9 cellular contexts compared by ENCODE assay signal in genomic region chr17:1390422-1391367, GRCh38. TPM values are rescaled to one million over a fixed set of nuclear protein-coding genes. Genes with fewer than 3 reads are reported as not detected.
DNase-seq lines count a peak whose midpoint lies in the region; ATAC-seq and TF ChIP-seq lines count a peak whose summit lies in the region.
"Had no signal": no experiment of that assay in that cellular context is flagged by ENCODE, and none has a peak within 500 bp of the region (broad histone marks: within the 10 kb centered on the region; RNA-seq: fewer than 3 reads in every experiment).

No MANE protein-coding gene starts in this region.

- no peak for ATAC-seq in activated naive CD8-positive, alpha-beta T cell treated with anti-CD3 and anti-CD28 coated beads, Interleukin-2, amount 50 U/mL, for 24 hours
- ATAC-seq in left lung (peak; percentile 52), HG03457 (IDR thresholded peaks at IDR 0.05; ENCODE audit: unreplicated experiment) (no peak)

- no peak for TF ChIP-seq CTCF in left lung (IDR thresholded peaks at IDR 0.05)
- TF ChIP-seq CTCF in transverse colon (IDR thresholded peaks at IDR 0.05) = no peak

- peaks cover 77% of the 10 kb centered on the region for H3K36me3 Mint-ChIP-seq in activated T-cell treated with anti-CD3 and anti-CD28 coated beads, Interleukin-2, amount 50 U/mL, for 24 hours (ENCODE audit: low read depth)
- peaks cover 36% of the 10 kb centered on the region for H3K36me3 Mint-ChIP-seq in activated naive CD8-positive, alpha-beta T cell treated with anti-CD3 and anti-CD28 coated beads, Interleukin-2, amount 50 U/mL, for 24 hours (ENCODE audit: low read depth)

- H3K4me3 Mint-ChIP-seq in activated T-cell treated with anti-CD3 and anti-CD28 coated beads, Interleukin-2, amount 50 U/mL, for 24 hours = peak overlapping the region; percentile 18
- H3K4me3 Mint-ChIP-seq in activated naive CD8-positive, alpha-beta T cell treated with anti-CD3 and anti-CD28 coated beads, Interleukin-2, amount 50 U/mL, for 24 hours = no peak overlapping the region

- DNase-seq in activated T-cell treated with anti-CD3 and anti-CD28 coated beads, Interleukin-2, amount 50 U/mL, for 24 hours = no peak
- DNase-seq in activated T-cell treated with anti-CD3 and anti-CD28 coated beads for 4 hours (no peak), left lung (no peak), transverse colon (no peak), NCI-H1105 (lab: John Stamatoyannopoulos, UW) (no peak), T1000 (lab: John Stamatoyannopoulos, UW) (no peak)
- DNase-seq in activated naive CD8-positive, alpha-beta T cell treated with anti-CD3 and anti-CD28 coated beads, Interleukin-2, amount 50 U/mL, for 24 hours = no peak
- DNase-seq: NCI-H69 had no signal

- H3K27ac Mint-ChIP-seq in activated T-cell treated with anti-CD3 and anti-CD28 coated beads, Interleukin-2, amount 50 U/mL, for 24 hours = peak overlapping the region; percentile 87
- H3K27ac Mint-ChIP-seq in activated naive CD8-positive, alpha-beta T cell treated with anti-CD3 and anti-CD28 coated beads, Interleukin-2, amount 50 U/mL, for 24 hours = peak overlapping the region; percentile 32

- no peaks in the 10 kb centered on the region for H3K9me3 ChIP-seq in left lung
- no peaks in the 10 kb centered on the region for H3K9me3 ChIP-seq in transverse colon

- no peaks in the 10 kb centered on the region for H3K9me3 Mint-ChIP-seq in activated T-cell treated with anti-CD3 and anti-CD28 coated beads, Interleukin-2, amount 50 U/mL, for 24 hours
- no peaks in the 10 kb centered on the region for H3K9me3 Mint-ChIP-seq in activated naive CD8-positive, alpha-beta T cell treated with anti-CD3 and anti-CD28 coated beads, Interleukin-2, amount 50 U/mL, for 24 hours

- H3K4me3 ChIP-seq in left lung (no peak overlapping the region), transverse colon (no peak overlapping the region)

- intact Hi-C loops in left lung (cut with DNase I) (no loop called here), transverse colon (cut with DNase I; ENCODE audit: low total_unique reads) (no loop called here)

- H3K4me1 ChIP-seq in left lung (peaks cover 46 to 97% of the 10 kb centered on the region in 2 donors), transverse colon (peaks cover 64 to 94% (median 82%) of the 10 kb centered on the region in 4 donors)

- peak overlapping the region in 1 of 2 donors; percentile 39 for H3K27ac ChIP-seq in left lung
- peak overlapping the region; percentile 18 to 95 (median 58) for H3K27ac ChIP-seq in transverse colon

- no peak for TF ChIP-seq EP300 in transverse colon (IDR thresholded peaks at IDR 0.05; ENCODE audit: low read depth)

- H3K4me1 Mint-ChIP-seq in activated T-cell treated with anti-CD3 and anti-CD28 coated beads, Interleukin-2, amount 50 U/mL, for 24 hours (ENCODE audit: low read depth) = peaks cover 84% of the 10 kb centered on the region
- peaks cover 82% of the 10 kb centered on the region for H3K4me1 Mint-ChIP-seq in activated naive CD8-positive, alpha-beta T cell treated with anti-CD3 and anti-CD28 coated beads, Interleukin-2, amount 50 U/mL, for 24 hours

- no peak for TF ChIP-seq POLR2A in transverse colon (IDR thresholded peaks at IDR 0.05)

- in situ Hi-C loops in transverse colon (cut with MboI; ENCODE audit: low pct_ligation_motif_present in 1 of 4, low pct_unique_long_range_greater_than_20kb in 1 of 4, low sequenced_read_pairs in 3 of 4) = loop anchor here in 1 of 4 donors (25.0 kb wide), 1 partner anchor 122 kb away; the partner anchor contains the start of gene INPP5K

- 18 to 19% methylated on average over 6 of the region's 6 CpGs for WGBS in transverse colon (ENCODE audit: low coverage in 1 of 2), 2 donors

- H3K27me3 Mint-ChIP-seq in activated T-cell treated with anti-CD3 and anti-CD28 coated beads, Interleukin-2, amount 50 U/mL, for 24 hours = no peaks in the 10 kb centered on the region
- no peaks in the 10 kb centered on the region for H3K27me3 Mint-ChIP-seq in activated naive CD8-positive, alpha-beta T cell treated with anti-CD3 and anti-CD28 coated beads, Interleukin-2, amount 50 U/mL, for 24 hours

- H3K27me3 ChIP-seq in left lung (no peaks in the 10 kb centered on the region), transverse colon (no peaks in the 10 kb centered on the region)

- H3K36me3 ChIP-seq in left lung (peaks cover 0 to 9% of the 10 kb centered on the region in 2 donors), transverse colon (no peaks in the 10 kb centered on the region)

RNA-seq across cellular contexts. Expression of gene YWHAE, which starts 9.3 kb away (rescaled TPM):
- 100 to 1,000 TPM; 437 to 455 TPM for total RNA-seq in left lung
- total RNA-seq in transverse colon = 1,000 to 10,000 TPM in 1 of 4 donors, 100 to 1,000 TPM in 3; 158 to 2,397 (median 594) TPM
